In genomic region chr4:126895988-126896570, GRCh38 we compare ENCODE assay signal across 15 cellular contexts.
DNase-seq lines count a peak whose midpoint lies in the region; ATAC-seq, FAIRE-seq and TF ChIP-seq lines count a peak whose summit lies in the region.
"Had no signal": no experiment of that assay in that cellular context is flagged by ENCODE, and none has a peak within 500 bp of the region (broad histone marks: within the 10 kb centered on the region; RNA-seq: fewer than 3 reads in every experiment).

No MANE protein-coding gene starts in this region.

- TF ChIP-seq RAD21 in GM12878 (IDR thresholded peaks at IDR 0.05; ENCODE audit: insufficient read depth, low read depth, low read length), result no peak

- CTCF ChIA-PET in GM12878 (lab: Yijun Ruan, JAX), result no interaction called here

- ATAC-seq in GM18870 (IDR thresholded peaks at IDR 0.05; ENCODE audit: unreplicated experiment) (peak; percentile 79), HG02759 (IDR thresholded peaks at IDR 0.05; ENCODE audit: unreplicated experiment) (peak; percentile 41), GM12878 (peak; percentile 90), foreskin keratinocyte (no peak), heart right ventricle (no peak)

- H3K27ac ChIP-seq in GM12878 (ENCODE audit: control insufficient read depth, insufficient read depth) (no peak overlapping the region), foreskin keratinocyte (no peak overlapping the region), kidney (ENCODE audit: low read depth in 2 of 2, low read length in 2 of 2) (no peak overlapping the region), heart right ventricle (no peak overlapping the region)
- H3K27ac ChIP-seq: BLaER1 treated with 17β-estradiol and CSF1 and Interleukin-3, amounts not matched to agents 10 nM and 100 nM; KMS-11 had no signal

- DNase-seq in GM12878 (ENCODE audit: low read depth, low spot score), result no peak
- DNase-seq in foreskin keratinocyte, result no peak
- no peak for DNase-seq in kidney
- no peak for DNase-seq in NCI-H1930 (lab: John Stamatoyannopoulos, UW)
- no peak for DNase-seq in heart right ventricle
- DNase-seq: ACHN; CD4-positive, CD25-positive, alpha-beta regulatory T cell; DMS53; GF-D8; GOT3; H9 had no signal

- H3K4me3 ChIP-seq in GM12878, result no peak overlapping the region
- no peak overlapping the region for H3K4me3 ChIP-seq in kidney (ENCODE audit: low read length in 2 of 2)
- no peak overlapping the region for H3K4me3 ChIP-seq in heart right ventricle
- H3K4me3 ChIP-seq: BLaER1 treated with 17β-estradiol and CSF1 and Interleukin-3, amounts not matched to agents 10 nM and 100 nM had no signal

- no TSS peak for BruUV-seq in GM12878 (replicated peaks; lab: Mats Ljungman, UMichigan)

- RAD21 ChIA-PET in GM12878 (lab: Charles Lee; ENCODE audit: unreplicated experiment), result no interaction called here

- H3K79me2 ChIP-seq in GM12878 (ENCODE audit: control insufficient read depth, insufficient read depth, low read length), result no peaks in the 10 kb centered on the region

- in situ Hi-C loops in GM12878 (cut with MboI), result no loop called here

- H3K4me1 ChIP-seq in GM12878 (ENCODE audit: control insufficient read depth, insufficient read depth, low read length) (no peaks in the 10 kb centered on the region), foreskin keratinocyte (peaks cover 9% of the 10 kb centered on the region), kidney (ENCODE audit: control insufficient read depth in 1 of 2, insufficient read depth in 1 of 2, low read depth in 1 of 2, low read length in 2 of 2) (no peaks in the 10 kb centered on the region), heart right ventricle (peaks cover 0 to 15% (median 0%) of the 10 kb centered on the region in 9 donors)
- H3K4me1 ChIP-seq: BLaER1 treated with 17β-estradiol and CSF1 and Interleukin-3, amounts not matched to agents 10 nM and 100 nM had no signal

- no peak for TF ChIP-seq EP300 in GM12878 (IDR thresholded peaks at IDR 0.05; ENCODE audit: borderline replicate concordance in 1 of 2, control insufficient read depth in 1 of 2, low read depth in 2 of 2, low read length in 2 of 2)

- intact Hi-C loops in GM12878 (cut with micrococcal nuclease; ENCODE audit: unreplicated experiment) (no loop called here), kidney (cut with DNase I) (no loop called here), heart right ventricle (cut with DNase I) (loop anchor here in 1 of 10 donors (10.0 kb wide), 1 partner anchor 241 kb away; no protein-coding TSS in a partner anchor)

- no peak overlapping the region for H3K4me2 ChIP-seq in GM12878 (ENCODE audit: control insufficient read depth, insufficient read depth)
- H3K4me2 ChIP-seq: BLaER1 treated with 17β-estradiol and CSF1 and Interleukin-3, amounts not matched to agents 10 nM and 100 nM; KMS-11 had no signal

- SMC1A ChIA-PET in GM12878 (lab: Charles Lee; ENCODE audit: uncharacterized antibody, unreplicated experiment), result no interaction called here

- no peak for TF ChIP-seq CTCF in GM12878 (IDR thresholded peaks at IDR 0.05 in 2 of 3, conservative IDR thresholded peaks at IDR 0.05 in 1 of 3; ENCODE audit: control insufficient read depth in 2 of 3, extremely low read depth in 1 of 3, insufficient read depth in 1 of 3, low read depth in 3 of 3, low read length in 3 of 3)
- TF ChIP-seq CTCF in foreskin keratinocyte (conservative IDR thresholded peaks at IDR 0.05), result no peak
- TF ChIP-seq CTCF in kidney (IDR thresholded peaks at IDR 0.05; ENCODE audit: borderline replicate concordance, extremely low read depth, insufficient read depth), result no peak
- no peak for TF ChIP-seq CTCF in heart right ventricle (IDR thresholded peaks at IDR 0.05)

- FAIRE-seq in GM12878 (lab: Jason Lieb, UNC), result no peak
- no peak for FAIRE-seq in kidney (lab: Jason Lieb, UNC)

- H3K9me3 ChIP-seq in GM12878 (replicated peaks; ENCODE audit: control insufficient read depth, insufficient read depth, low read length) (no peaks in the 10 kb centered on the region), kidney (ENCODE audit: control insufficient read depth in 1 of 2, low read length in 2 of 2) (no peaks in the 10 kb centered on the region), heart right ventricle (peaks cover 0 to 41% (median 0%) of the 10 kb centered on the region in 11 donors)

- H2AFZ ChIP-seq in GM12878 (ENCODE audit: control insufficient read depth, low read depth, low read length), result no peak overlapping the region

- H3K9ac ChIP-seq in GM12878 (ENCODE audit: control insufficient read depth, insufficient read depth, low read length) (no peak overlapping the region), kidney (ENCODE audit: low read length in 2 of 2) (no peak overlapping the region)
- H3K9ac ChIP-seq: BLaER1 treated with 17β-estradiol and CSF1 and Interleukin-3, amounts not matched to agents 10 nM and 100 nM; KMS-11 had no signal

- POLR2A ChIA-PET in GM12878 (lab: Charles Lee), result no interaction called here

- TF ChIP-seq POLR2A in GM12878 (IDR thresholded peaks at IDR 0.05; ENCODE audit: low read depth, low read length), result no peak

- WGBS in GM12878 (ENCODE audit: insufficient coverage, insufficient replicate concordance, low lambda C conversion rate, missing lambda C conversion rate), result 6% methylated on average over 2 of the region's 2 CpGs
- 86 to 91% methylated on average over 2 of the region's 2 CpGs for WGBS in heart right ventricle, 2 donors

- H3K27me3 ChIP-seq in GM12878 (replicated peaks in 1 of 2; ENCODE audit: control insufficient read depth in 2 of 2, insufficient read depth in 2 of 2, low read length in 1 of 2) (no peaks in the 10 kb centered on the region), foreskin keratinocyte (no peaks in the 10 kb centered on the region), heart right ventricle (no peaks in the 10 kb centered on the region)
- H3K27me3 ChIP-seq: BLaER1 treated with 17β-estradiol and CSF1 and Interleukin-3, amounts not matched to agents 10 nM and 100 nM had no signal

- no peaks in the 10 kb centered on the region for H4K20me1 ChIP-seq in GM12878 (ENCODE audit: control insufficient read depth, insufficient read depth)
- H4K20me1 ChIP-seq: BLaER1 treated with 17β-estradiol and CSF1 and Interleukin-3, amounts not matched to agents 10 nM and 100 nM had no signal

- H3K36me3 ChIP-seq in GM12878 (ENCODE audit: control insufficient read depth in 2 of 2, insufficient read depth in 2 of 2, low read length in 1 of 2) (no peaks in the 10 kb centered on the region), kidney (ENCODE audit: control insufficient read depth in 1 of 2, insufficient read depth in 2 of 2, low read length in 2 of 2) (no peaks in the 10 kb centered on the region), heart right ventricle (no peaks in the 10 kb centered on the region)
- H3K36me3 ChIP-seq: BLaER1 treated with 17β-estradiol and CSF1 and Interleukin-3, amounts not matched to agents 10 nM and 100 nM had no signal

TF ChIP-seq in GM12878, 131 proteins besides CTCF, POLR2A, EP300 and RAD21:
- TF ChIP-seq GATAD2B (conservative IDR thresholded peaks at IDR 0.05; ENCODE audit: low read depth), result no peak
- 0 out of 2 replicates have a peak, but pooled peaks have one; percentile 22 for TF ChIP-seq NR2F1 (conservative IDR thresholded peaks at IDR 0.05)
- TF ChIP-seq ZNF207 (IDR thresholded peaks at IDR 0.05; ENCODE audit: borderline replicate concordance), result no peak
- no peak for TF ChIP-seq NKRF (conservative IDR thresholded peaks at IDR 0.05)
- 0 out of 2 replicates have a peak, but pooled peaks have one; percentile 11 for TF ChIP-seq ATF7 (IDR thresholded peaks at IDR 0.05; ENCODE audit: low read depth)
- TF ChIP-seq MTA2 (IDR thresholded peaks at IDR 0.05; ENCODE audit: low read depth), result peak; percentile 37

Comparison
In these comparisons a context has a peak if more than half of its experiments do, and no peak if none do; other contexts are left out.
1. ATAC-seq: peak in GM18870 (single experiment), HG02759 (single experiment) and GM12878 (single experiment); none in foreskin keratinocyte (single experiment) and heart right ventricle (0 of 8).